ENCODE assay signal across 23 cellular contexts in the genomic region with DNA sequence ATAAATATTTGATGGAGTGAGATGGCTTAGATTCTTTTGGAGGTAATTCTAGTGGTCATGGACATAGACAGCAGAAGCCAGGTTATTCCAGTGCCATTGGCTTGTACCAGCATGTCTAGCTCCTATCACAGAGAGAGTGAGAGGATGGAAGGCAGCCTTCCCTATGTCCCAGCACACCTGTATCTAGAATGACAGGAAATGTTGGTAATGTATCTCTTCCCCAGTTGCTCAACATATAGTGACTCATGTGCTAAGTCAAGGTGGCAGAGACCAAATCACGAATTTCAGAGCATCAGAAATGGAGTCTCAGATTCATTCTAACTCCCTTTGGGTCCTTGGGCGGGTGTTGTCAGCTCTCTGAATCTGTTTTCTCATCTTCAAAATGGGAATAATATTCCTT. TPM values are rescaled to one million over a fixed set of nuclear protein-coding genes. Genes with fewer than 3 reads are reported as not detected.
DNase-seq lines count a peak whose midpoint lies in the region; ATAC-seq, FAIRE-seq and TF ChIP-seq lines count a peak whose summit lies in the region.
"Had no signal": no experiment of that assay in that cellular context is flagged by ENCODE, and none has a peak within 500 bp of the region (broad histone marks: within the 10 kb centered on the region; RNA-seq: fewer than 3 reads in every experiment).

No MANE protein-coding gene starts in this region.

- H3F3A ChIP-seq in PC-3 (ENCODE audit: low read length, unreplicated experiment): no peaks in the 10 kb centered on the region

- no peaks in the 10 kb centered on the region for H3K9me3 Mint-ChIP-seq in naive thymus-derived CD8-positive, alpha-beta T cell
- H3K9me3 Mint-ChIP-seq: CD8-positive, alpha-beta memory T cell; H9; IgD-negative memory B cell had no signal

- no peak overlapping the region for H2AFZ ChIP-seq in PC-3 (ENCODE audit: low read length)
- no peak overlapping the region for H2AFZ ChIP-seq in keratinocyte (ENCODE audit: control insufficient read depth, low read length)

- peaks cover 0 to 10% (median 6%) of the 10 kb centered on the region in 3 donors for H3K36me3 Mint-ChIP-seq in naive thymus-derived CD8-positive, alpha-beta T cell
- H3K36me3 Mint-ChIP-seq: CD4-positive, CD25-positive, alpha-beta regulatory T cell; CD8-positive, alpha-beta memory T cell had no signal

- H3K27me3 ChIP-seq in PC-3 (ENCODE audit: low read length): no peaks in the 10 kb centered on the region
- H3K27me3 ChIP-seq in RWPE2 (ENCODE audit: insufficient read depth, poor library complexity, severe bottlenecking): no peaks in the 10 kb centered on the region
- no peaks in the 10 kb centered on the region for H3K27me3 ChIP-seq in keratinocyte (ENCODE audit: control insufficient read depth, extremely low read depth, insufficient read depth, low read length)
- H3K27me3 ChIP-seq: BE2C had no signal

- H3K4me1 ChIP-seq in PC-3 (ENCODE audit: insufficient read depth, low read length): no peaks in the 10 kb centered on the region; the same call in 1 of the 2 replicates
- peaks cover 9% of the 10 kb centered on the region for H3K4me1 ChIP-seq in RWPE2 (ENCODE audit: insufficient read depth, poor library complexity, severe bottlenecking)
- peaks cover 9% of the 10 kb centered on the region for H3K4me1 ChIP-seq in keratinocyte (ENCODE audit: control insufficient read depth, extremely low read depth, insufficient read depth, low read length)
- H3K4me1 ChIP-seq: BE2C, Caco-2 had no signal

- intact Hi-C loops in PC-3 (cut with micrococcal nuclease): no loop called here

- H3K4me3 ChIP-seq in PC-3 (ENCODE audit: low read length): no peak overlapping the region
- no peak overlapping the region for H3K4me3 ChIP-seq in RWPE2 (ENCODE audit: severe bottlenecking)
- no peak overlapping the region for H3K4me3 ChIP-seq in epithelial cell of esophagus (ENCODE audit: low read length)
- H3K4me3 ChIP-seq in keratinocyte (ENCODE audit: control insufficient read depth in 2 of 3, extremely low read depth in 1 of 3, insufficient read depth in 2 of 3, low read depth in 1 of 3, low read length in 3 of 3): no peak overlapping the region
- H3K4me3 ChIP-seq: GM12878 had no signal

- H3K4me2 ChIP-seq in PC-3 (ENCODE audit: low read length) (no peak overlapping the region), keratinocyte (ENCODE audit: control insufficient read depth, extremely low read depth, insufficient read depth, low read depth, low read length) (peak overlapping the region; percentile 17)

- no peak overlapping the region for H3K4me3 Mint-ChIP-seq in naive thymus-derived CD8-positive, alpha-beta T cell
- H3K4me3 Mint-ChIP-seq: CD4-positive, CD25-positive, alpha-beta regulatory T cell; CD8-positive, alpha-beta memory T cell; H9; IgD-negative memory B cell had no signal

- DNase-seq in PC-3 (peak; percentile 74), RWPE2 (ENCODE audit: low spot score) (no peak), epithelial cell of esophagus (ENCODE audit: low read depth) (peak; percentile 93), keratinocyte (ENCODE audit: low read depth, low spot score) (no peak), NCI-H1694 treated with DMSO at 0.1 percent for 48 hours (lab: John Stamatoyannopoulos, UW) (no peak), NCI-H1417 treated with DMSO at 0.1 percent for 48 hours (lab: John Stamatoyannopoulos, UW) (no peak)
- DNase-seq in naive thymus-derived CD8-positive, alpha-beta T cell: no peak
- DNase-seq: ACHN; BE2C; C1 segment of cervical spinal cord; Caco-2; CD4-positive, CD25-positive, alpha-beta regulatory T cell; CD8-positive, alpha-beta memory T cell; DMS153; DND-41; EL; H9 had no signal

- peaks cover 3 to 22% (median 6%) of the 10 kb centered on the region in 4 donors for H3K4me1 Mint-ChIP-seq in naive thymus-derived CD8-positive, alpha-beta T cell

- peaks cover 0 to 17% (median 5%) of the 10 kb centered on the region in 5 donors for H3K27me3 Mint-ChIP-seq in naive thymus-derived CD8-positive, alpha-beta T cell
- H3K27me3 Mint-ChIP-seq: CD4-positive, CD25-positive, alpha-beta regulatory T cell; IgD-negative memory B cell had no signal

- H3K9me1 ChIP-seq in keratinocyte (ENCODE audit: control insufficient read depth, extremely low read depth, insufficient read depth, low read length): no peaks in the 10 kb centered on the region

- H3K9ac ChIP-seq in PC-3 (ENCODE audit: low read length): no peak overlapping the region
- H3K9ac ChIP-seq in keratinocyte (ENCODE audit: control insufficient read depth, extremely low read depth, insufficient read depth, low read length): no peak overlapping the region

- CTCF ChIA-PET in PC-3 (lab: Charles Lee): no interaction called here

- dilution Hi-C loops in keratinocyte (cut with MboI; ENCODE audit: extremely low pct_ligation_motif_present, low sequenced_read_pairs): loop anchor here (10.0 kb wide), 1 partner anchor 175 kb away; no protein-coding TSS in a partner anchor

- H4K20me1 ChIP-seq in PC-3 (ENCODE audit: low read length): no peaks in the 10 kb centered on the region
- H4K20me1 ChIP-seq in keratinocyte (ENCODE audit: control insufficient read depth, extremely low read depth, insufficient read depth, low read length): no peaks in the 10 kb centered on the region

- H3K9me2 ChIP-seq in PC-3 (replicated peaks; ENCODE audit: low read length): no peaks in the 10 kb centered on the region

- H3K79me2 ChIP-seq in PC-3 (ENCODE audit: low read length) (no peaks in the 10 kb centered on the region), keratinocyte (ENCODE audit: control insufficient read depth, insufficient read depth, low read length) (no peaks in the 10 kb centered on the region)

- ATAC-seq in PC-3 (peak; percentile 37; the same call in 1 of the 2 replicates), RWPE2 (ENCODE audit: low read depth) (peak; percentile 79)
- ATAC-seq in naive thymus-derived CD8-positive, alpha-beta T cell: no peak
- ATAC-seq: GM12878, HepG2 had no signal

- no peaks in the 10 kb centered on the region for H3K9me3 ChIP-seq in PC-3 (ENCODE audit: low read length)
- no peaks in the 10 kb centered on the region for H3K9me3 ChIP-seq in RWPE2 (ENCODE audit: severe bottlenecking)
- no peaks in the 10 kb centered on the region for H3K9me3 ChIP-seq in keratinocyte (ENCODE audit: control insufficient read depth, low read depth, low read length)
- H3K9me3 ChIP-seq: BE2C, Caco-2 had no signal

- TF ChIP-seq CTCF in PC-3 (conservative IDR thresholded peaks at IDR 0.05; ENCODE audit: low read depth, low read length): no peak
- no peak for TF ChIP-seq CTCF in RWPE2 (IDR thresholded peaks at IDR 0.05; ENCODE audit: poor library complexity, severe bottlenecking)
- TF ChIP-seq CTCF in epithelial cell of esophagus (IDR thresholded peaks at IDR 0.05; ENCODE audit: insufficient read depth, low read depth, low read length, missing control alignments): no peak
- no peak for TF ChIP-seq CTCF in keratinocyte (optimal IDR thresholded peaks at IDR 0.05 in 1 of 3, IDR thresholded peaks at IDR 0.05 in 1 of 3, conservative IDR thresholded peaks at IDR 0.05 in 1 of 3; ENCODE audit: extremely low read depth in 1 of 3, insufficient read depth in 2 of 3, low read length in 3 of 3)

- H3K27ac ChIP-seq in PC-3 (ENCODE audit: low read length) (no peak overlapping the region), RWPE2 (ENCODE audit: poor library complexity, severe bottlenecking) (no peak overlapping the region), keratinocyte (ENCODE audit: control insufficient read depth, insufficient read depth, low read length) (no peak overlapping the region)

- H3K36me3 ChIP-seq in PC-3 (ENCODE audit: low read depth, low read length) (no peaks in the 10 kb centered on the region), RWPE2 (ENCODE audit: low read depth) (no peaks in the 10 kb centered on the region), keratinocyte (ENCODE audit: control insufficient read depth in 2 of 2, extremely low read depth in 1 of 2, insufficient read depth in 2 of 2, low read length in 2 of 2) (no peaks in the 10 kb centered on the region)
- H3K36me3 ChIP-seq: BE2C had no signal

- H3K27ac Mint-ChIP-seq in naive thymus-derived CD8-positive, alpha-beta T cell: no peak overlapping the region
- H3K27ac Mint-ChIP-seq: CD4-positive, CD25-positive, alpha-beta regulatory T cell; CD8-positive, alpha-beta memory T cell; IgD-negative memory B cell had no signal

- FAIRE-seq in keratinocyte (lab: Jason Lieb, UNC): peak; percentile 95
- FAIRE-seq: A204.1, D721Med, GM12878, H1, HepG2 had no signal

- BruUV-seq in PC-3 (replicated peaks; lab: Mats Ljungman, UMichigan): no TSS peak

- POLR2A ChIA-PET in PC-3 (lab: Charles Lee; ENCODE audit: unreplicated experiment): no interaction called here
- POLR2A ChIA-PET in naive thymus-derived CD8-positive, alpha-beta T cell (lab: Charles Lee): no interaction called here

RNA-seq across cellular contexts. Expression of a gene that starts 28.4 kb away (rescaled TPM):
- 115 and 138 TPM in 2 replicates for total RNA-seq in PC-3 (2014; rRNA removed)
- polyA plus RNA-seq in keratinocyte: 44.6 to 54.0 TPM (median 46.0 TPM) in 3 replicates
- 15.9 TPM for polyA plus RNA-seq in keratinocyte (2011; ENCODE audit: low read depth)
- polyA plus RNA-seq in keratinocyte (2011; cell fraction: cytosol; rRNA removed): 40.5 and 48.9 TPM in 2 replicates
- polyA plus RNA-seq in keratinocyte (2011; cell fraction: nucleus; rRNA removed): 75.0 and 77.2 TPM in 2 replicates
- polyA plus RNA-seq in keratinocyte (2012; ENCODE audit: low replicate concordance): 27.3 and 40.6 TPM in 2 replicates
- 43.6 to 62.2 TPM (median 51.1 TPM) in 3 replicates for polyA minus RNA-seq in keratinocyte
- 31.8 TPM for polyA minus RNA-seq in keratinocyte (2011; cell fraction: cytosol; rRNA and poly(A)+ RNA removed)
- 30.0 and 38.9 TPM in 2 replicates for polyA minus RNA-seq in keratinocyte (2011; cell fraction: nucleus; rRNA and poly(A)+ RNA removed)
- total RNA-seq in naive thymus-derived CD8-positive, alpha-beta T cell: 10 to 100 TPM; 32.0 to 32.7 TPM
- polyA plus RNA-seq in naive thymus-derived CD8-positive, alpha-beta T cell: 10 to 100 TPM; 19.5 to 41.2 (median 33.4) TPM

RNA-seq across cellular contexts. Expression of a gene that starts 31.5 kb away (rescaled TPM):
- total RNA-seq in PC-3 (2014; rRNA removed): 0.46 and 0.98 TPM in 2 replicates
- 1.6 to 2.0 TPM (median 1.9 TPM) in 3 replicates for polyA plus RNA-seq in keratinocyte
- polyA plus RNA-seq in keratinocyte (2011; ENCODE audit: low read depth): 0.42 TPM
- polyA plus RNA-seq in keratinocyte (2011; cell fraction: cytosol; rRNA removed): 1.8 TPM in 2 replicates
- 3.1 and 4.1 TPM in 2 replicates for polyA plus RNA-seq in keratinocyte (2011; cell fraction: nucleus; rRNA removed)
- 1.2 and 1.8 TPM in 2 replicates for polyA plus RNA-seq in keratinocyte (2012; ENCODE audit: low replicate concordance)
- polyA minus RNA-seq in keratinocyte: 2.1 to 4.1 TPM (median 2.5 TPM) in 3 replicates
- 2.5 TPM for polyA minus RNA-seq in keratinocyte (2011; cell fraction: cytosol; rRNA and poly(A)+ RNA removed)
- polyA minus RNA-seq in keratinocyte (2011; cell fraction: nucleus; rRNA and poly(A)+ RNA removed): 3.7 and 8.0 TPM in 2 replicates
- total RNA-seq in naive thymus-derived CD8-positive, alpha-beta T cell: 1 to 10 TPM; 1.6 to 2.3 TPM
- polyA plus RNA-seq in naive thymus-derived CD8-positive, alpha-beta T cell: under 1 TPM; 0.36 to 0.41 (median 0.37) TPM
- total RNA-seq: HepG2 had no signal

Comparison
In these comparisons a context has a peak if more than half of its experiments do, and no peak if none do; other contexts are left out.
1. ATAC-seq: peak in PC-3 (single experiment) and RWPE2 (single experiment); none in naive thymus-derived CD8-positive, alpha-beta T cell (0 of 2).
2. DNase-seq: peak in PC-3 (single experiment) and epithelial cell of esophagus (single experiment); none in RWPE2 (single experiment), keratinocyte (single experiment), NCI-H1694 treated with DMSO at 0.1 percent for 48 hours (single experiment), NCI-H1417 treated with DMSO at 0.1 percent for 48 hours (single experiment) and naive thymus-derived CD8-positive, alpha-beta T cell (0 of 10).